8 cellular contexts compared by ENCODE assay signal in genomic region chr1:206921772-206922265, GRCh38. TPM values are rescaled to one million over a fixed set of nuclear protein-coding genes. Genes with fewer than 3 reads are reported as not detected.
DNase-seq lines count a peak whose midpoint lies in the region; ATAC-seq and TF ChIP-seq lines count a peak whose summit lies in the region.

FCMR (minus strand) TSS chr1:206921941; CDS start chr1:206921854, 87 bp downstream.

- H3K27ac Mint-ChIP-seq in nephron progenitor cell = no peak within 1 kb of the TSS

- peak within 1 kb of the TSS; percentile 36 to 56 (median 44) for H3K4me3 ChIP-seq in Peyer's patch
- H3K4me3 ChIP-seq in esophagus (ENCODE audit: low read depth in 1 of 2, low read length in 2 of 2) = peak within 1 kb of the TSS; percentile 3 to 17
- H3K4me3 ChIP-seq in transverse colon = peak within 1 kb of the TSS in 1 of 4 donors; percentile 33
- no peak within 1 kb of the TSS for H3K4me3 ChIP-seq in thyroid gland (replicated peaks in 1 of 3)

- H3K9me3 ChIP-seq in Peyer's patch (no peaks in the 10 kb centered on the region), esophagus (ENCODE audit: control insufficient read depth in 2 of 2, insufficient read depth in 1 of 2, low read depth in 1 of 2, low read length in 1 of 2) (no peaks in the 10 kb centered on the region), transverse colon (no peaks in the 10 kb centered on the region), thyroid gland (no peaks in the 10 kb centered on the region)

- DNase-seq in Right ventricle myocardium superior (no peak), Right ventricle myocardium inferior (ENCODE audit: missing footprints) (no peak), Peyer's patch (peak in 2 of 3 donors; percentile 85 to 86), transverse colon (peak; percentile 41), SHP77 treated with DMSO at 0.1 percent for 48 hours (lab: John Stamatoyannopoulos, UW) (no peak), thyroid gland (no peak), nephron progenitor cell (no peak)

- H3K27ac ChIP-seq in Peyer's patch (peak within 1 kb of the TSS; percentile 75 to 89 (median 88)), esophagus (ENCODE audit: low read depth in 2 of 2, low read length in 1 of 2) (peak within 1 kb of the TSS; percentile 45 to 57), transverse colon (peak within 1 kb of the TSS; percentile 63 to 77 (median 72)), thyroid gland (peak within 1 kb of the TSS in 1 of 3 donors; percentile 24)

- H3K4me3 Mint-ChIP-seq in nephron progenitor cell = no peak within 1 kb of the TSS

- in situ Hi-C loops in transverse colon (cut with MboI; ENCODE audit: low pct_ligation_motif_present in 1 of 4, low pct_unique_long_range_greater_than_20kb in 1 of 4, low sequenced_read_pairs in 3 of 4) = loop anchor here in 2 of 4 donors (25.0 kb wide), 2 partner anchors 185 to 285 kb away; partner anchors contain the start of gene DYRK3 (in 1 of the 2)

- TF ChIP-seq EP300 in transverse colon (IDR thresholded peaks at IDR 0.05; ENCODE audit: low read depth) = no peak

- H3K27me3 Mint-ChIP-seq in nephron progenitor cell (ENCODE audit: low read depth, poor library complexity) = peaks cover 7% of the 10 kb centered on the region

- TF ChIP-seq POLR2A in Peyer's patch (IDR thresholded peaks at IDR 0.05) = peak in 1 of 2 donors; percentile 42
- TF ChIP-seq POLR2A in transverse colon (IDR thresholded peaks at IDR 0.05) = peak; percentile 61
- TF ChIP-seq POLR2A in thyroid gland (IDR thresholded peaks at IDR 0.05) = peak in 1 of 2 donors; percentile 19

- no peaks in the 10 kb centered on the region for H3K27me3 ChIP-seq in Peyer's patch
- no peaks in the 10 kb centered on the region for H3K27me3 ChIP-seq in esophagus (ENCODE audit: control insufficient read depth in 1 of 2, insufficient read depth in 2 of 2, low read length in 2 of 2)
- H3K27me3 ChIP-seq in transverse colon = no peaks in the 10 kb centered on the region
- no peaks in the 10 kb centered on the region for H3K27me3 ChIP-seq in thyroid gland

- no peaks in the 10 kb centered on the region for H3K36me3 Mint-ChIP-seq in nephron progenitor cell (ENCODE audit: low read depth)

- no peaks in the 10 kb centered on the region for H3K4me1 Mint-ChIP-seq in nephron progenitor cell

- H3K36me3 ChIP-seq in Peyer's patch (no peaks in the 10 kb centered on the region), esophagus (ENCODE audit: control insufficient read depth in 2 of 2, insufficient read depth in 2 of 2, low read length in 1 of 2) (no peaks in the 10 kb centered on the region), transverse colon (no peaks in the 10 kb centered on the region), thyroid gland (no peaks in the 10 kb centered on the region)

- WGBS in esophagus, 2 donors = 55 to 67% methylated on average over 7 of the region's 7 CpGs
- 41 to 51% methylated on average over 2 to 7 of the region's 7 CpGs for WGBS in transverse colon (ENCODE audit: low coverage in 1 of 2), 2 donors
- WGBS in thyroid gland, 2 donors = 38 to 54% methylated on average over 7 of the region's 7 CpGs

- H3K4me1 ChIP-seq in Peyer's patch (peaks cover 0 to 35% (median 25%) of the 10 kb centered on the region in 4 donors), esophagus (ENCODE audit: control insufficient read depth in 2 of 2, insufficient read depth in 2 of 2, low read length in 1 of 2) (peaks cover 0 to 10% of the 10 kb centered on the region in 2 donors), transverse colon (peaks cover 0 to 17% (median 5%) of the 10 kb centered on the region in 4 donors), thyroid gland (no peaks in the 10 kb centered on the region)

- intact Hi-C loops in Right ventricle myocardium superior (cut with DNase I) (no loop called here), Right ventricle myocardium inferior (cut with DNase I) (loop anchor here (10.0 kb wide), 1 partner anchor 53 kb away; the partner anchor contains the start of gene FCAMR), transverse colon (cut with DNase I; ENCODE audit: low total_unique reads) (no loop called here), thyroid gland (cut with DNase I) (no loop called here)

- TF ChIP-seq CTCF in Peyer's patch (IDR thresholded peaks at IDR 0.05) = no peak
- TF ChIP-seq CTCF in transverse colon (IDR thresholded peaks at IDR 0.05) = no peak
- no peak for TF ChIP-seq CTCF in thyroid gland (IDR thresholded peaks at IDR 0.05)
- no peak for TF ChIP-seq CTCF in nephron progenitor cell (IDR thresholded peaks at IDR 0.05)

- H3K9me3 Mint-ChIP-seq in nephron progenitor cell = no peaks in the 10 kb centered on the region

- ATAC-seq in Right ventricle myocardium superior (ENCODE audit: poor library complexity) = peak; percentile 34
- ATAC-seq in Right ventricle myocardium inferior = no peak

RNA-seq across cellular contexts. Expression of gene FCMR, which starts in this region (rescaled TPM):
- total RNA-seq in Right ventricle myocardium superior (3.2 TPM), Right ventricle myocardium inferior (6.3 TPM), Peyer's patch (100 to 1,000 TPM in 1 of 4 donors, 1 to 10 TPM in 3; 7.4 to 248 (median 8.6) TPM), transverse colon (10 to 100 TPM in 2 of 4 donors, 1 to 10 TPM in 1, under 1 TPM in 1; 1.00 to 51.6 (median 15.9) TPM), thyroid gland (1 to 10 TPM; 1.2 to 5.2 (median 3.0) TPM)
- 1 to 10 TPM in 1 of 2 donors, under 1 TPM in 1; 0.90 to 2.5 TPM for polyA plus RNA-seq in esophagus

Comparison
In these comparisons a context has a peak if more than half of its experiments do, and no peak if none do; other contexts are left out.
1. DNase-seq: peak in Peyer's patch (2 of 3) and transverse colon (single experiment); none in Right ventricle myocardium superior (single experiment), Right ventricle myocardium inferior (single experiment), SHP77 treated with DMSO at 0.1 percent for 48 hours (single experiment), thyroid gland (0 of 2) and nephron progenitor cell (single experiment).
2. H3K4me3 ChIP-seq: peak in Peyer's patch (4 of 4) and esophagus (2 of 2); none in thyroid gland (0 of 3).